Comparison of ENCODE assay signal across 16 cellular contexts in genomic region chr7:90721869-90722431, GRCh38.
DNase-seq lines count a peak whose midpoint lies in the region; ATAC-seq and TF ChIP-seq lines count a peak whose summit lies in the region.
"Had no signal": no experiment of that assay in that cellular context is flagged by ENCODE, and none has a peak within 500 bp of the region (broad histone marks: within the 10 kb centered on the region; RNA-seq: fewer than 3 reads in every experiment).

No MANE protein-coding gene starts in this region.

- peaks cover 58 to 91% (median 61%) of the 10 kb centered on the region in 3 donors for H3K4me1 Mint-ChIP-seq in naive B cell
- H3K4me1 Mint-ChIP-seq: central memory CD8-positive, alpha-beta T cell had no signal

- TF ChIP-seq CTCF in OCI-LY1 (IDR thresholded peaks at IDR 0.05; ENCODE audit: low read length) = no peak
- no peak for TF ChIP-seq CTCF in tibial nerve (IDR thresholded peaks at IDR 0.05)
- no peak for TF ChIP-seq CTCF in colonic mucosa (IDR thresholded peaks at IDR 0.05)

- H3K9me3 ChIP-seq in OCI-LY1 (ENCODE audit: low read length) (no peaks in the 10 kb centered on the region), endocrine pancreas (ENCODE audit: control insufficient read depth, low read length) (no peaks in the 10 kb centered on the region), tibial nerve (no peaks in the 10 kb centered on the region), colonic mucosa (no peaks in the 10 kb centered on the region)
- H3K9me3 ChIP-seq: heart left ventricle had no signal

- no peak overlapping the region for H3K4me3 Mint-ChIP-seq in naive B cell
- H3K4me3 Mint-ChIP-seq: central memory CD8-positive, alpha-beta T cell had no signal

- ATAC-seq in naive B cell (ENCODE audit: low read depth in 2 of 2) (no peak), GM21360 (IDR thresholded peaks at IDR 0.05; ENCODE audit: unreplicated experiment) (no peak)
- ATAC-seq: SK-N-SH treated with all-trans-retinoic acid at 6 μM for 48 hours; stimulated activated naive CD8-positive, alpha-beta T cell treated with anti-CD3 and anti-CD28 coated beads, Interleukin-15, Interleukin-2, amounts not matched to agents 100 U/mL and 50 U/mL, for 24 hours had no signal

- intact Hi-C loops in colonic mucosa (cut with DNase I) = no loop called here

- H3K36me3 Mint-ChIP-seq in naive B cell = peaks cover 9 to 10% of the 10 kb centered on the region in 2 donors

- H3K27me3 ChIP-seq in OCI-LY1 (ENCODE audit: insufficient read depth, low read length) (no peaks in the 10 kb centered on the region), endocrine pancreas (ENCODE audit: control insufficient read depth, insufficient read depth, low read length) (no peaks in the 10 kb centered on the region), tibial nerve (no peaks in the 10 kb centered on the region), colonic mucosa (no peaks in the 10 kb centered on the region)
- H3K27me3 ChIP-seq: heart left ventricle had no signal

- no peak for TF ChIP-seq EP300 in tibial nerve (IDR thresholded peaks at IDR 0.05)

- no peaks in the 10 kb centered on the region for H3K9me2 ChIP-seq in OCI-LY1 (ENCODE audit: low read depth, low read length)

- H2AFZ ChIP-seq in OCI-LY1 (ENCODE audit: low read length) = no peak overlapping the region

- H3K9me3 Mint-ChIP-seq in naive B cell = no peaks in the 10 kb centered on the region

- peak overlapping the region in 5 of 6 donors; percentile 12 to 77 (median 59) for H3K27ac Mint-ChIP-seq in naive B cell

- H3F3A ChIP-seq in OCI-LY1 (ENCODE audit: insufficient read depth, low read length) = no peaks in the 10 kb centered on the region

- no peaks in the 10 kb centered on the region for H3K27me3 Mint-ChIP-seq in naive B cell
- H3K27me3 Mint-ChIP-seq: central memory CD8-positive, alpha-beta T cell had no signal

- H4K20me1 ChIP-seq in OCI-LY1 (ENCODE audit: insufficient read depth, low read length) = no peaks in the 10 kb centered on the region

- no peak overlapping the region for H3K4me3 ChIP-seq in OCI-LY1 (ENCODE audit: low read depth, low read length, poor library complexity, severe bottlenecking)
- peak overlapping the region; percentile 7 for H3K4me3 ChIP-seq in endocrine pancreas (ENCODE audit: control insufficient read depth, insufficient read depth, low read length)
- no peak overlapping the region for H3K4me3 ChIP-seq in tibial nerve
- H3K4me3 ChIP-seq in colonic mucosa = no peak overlapping the region
- H3K4me3 ChIP-seq: heart left ventricle had no signal

- H3K4me2 ChIP-seq in OCI-LY1 (ENCODE audit: low read length) = peak overlapping the region; percentile 89; the same call in 1 of the 2 replicates

- H3K4me1 ChIP-seq in OCI-LY1 (ENCODE audit: insufficient read depth, low read length, severe bottlenecking) = peaks cover 100% of the 10 kb centered on the region
- peaks cover 52% of the 10 kb centered on the region for H3K4me1 ChIP-seq in endocrine pancreas (ENCODE audit: control insufficient read depth, insufficient read depth, low read length)
- H3K4me1 ChIP-seq in tibial nerve = peaks cover 0 to 45% (median 13%) of the 10 kb centered on the region in 4 donors
- peaks cover 6% of the 10 kb centered on the region for H3K4me1 ChIP-seq in colonic mucosa

- DNase-seq in naive B cell (no peak), tibial nerve (ENCODE audit: low spot score in 2 of 2) (no peak), T-helper 1 cell (no peak), colonic mucosa (no peak)
- DNase-seq: activated gamma-delta T cell; amniotic stem cell; Calu3; effector memory CD4-positive, alpha-beta T cell; NCI-H146; stimulated activated naive CD8-positive, alpha-beta T cell treated with anti-CD3 and anti-CD28 coated beads, Interleukin-15, Interleukin-2, amounts not matched to agents 100 U/mL and 50 U/mL, for 24 hours had no signal

- H3K36me3 ChIP-seq in OCI-LY1 (ENCODE audit: insufficient read depth, low read length) = peaks cover 36% of the 10 kb centered on the region
- H3K36me3 ChIP-seq in endocrine pancreas (ENCODE audit: control insufficient read depth, insufficient read depth, low read length) = no peaks in the 10 kb centered on the region
- no peaks in the 10 kb centered on the region for H3K36me3 ChIP-seq in tibial nerve
- H3K36me3 ChIP-seq in colonic mucosa = no peaks in the 10 kb centered on the region
- H3K36me3 ChIP-seq: heart left ventricle had no signal

- 82 to 83% methylated on average over 7 of the region's 7 CpGs for WGBS in tibial nerve, 2 donors

- TF ChIP-seq POLR2A in tibial nerve (IDR thresholded peaks at IDR 0.05) = no peak

- H3K79me2 ChIP-seq in OCI-LY1 (ENCODE audit: insufficient read depth, low read length) = peaks cover 100% of the 10 kb centered on the region

- H3K27ac ChIP-seq in OCI-LY1 (ENCODE audit: low read depth, low read length, poor library complexity, severe bottlenecking) (peak overlapping the region; percentile 91), tibial nerve (peak overlapping the region; percentile 21 to 77 (median 54)), colonic mucosa (no peak overlapping the region)

- H3K9ac ChIP-seq in OCI-LY1 (ENCODE audit: low read length) (no peak overlapping the region; the same call in 1 of the 2 replicates), endocrine pancreas (ENCODE audit: control insufficient read depth, insufficient read depth, low read length) (no peak overlapping the region), colonic mucosa (ENCODE audit: low read depth in 2 of 2, low read length in 2 of 2) (no peak overlapping the region)
